Comparison of ENCODE assay signal across 20 cellular contexts in the genomic region with DNA sequence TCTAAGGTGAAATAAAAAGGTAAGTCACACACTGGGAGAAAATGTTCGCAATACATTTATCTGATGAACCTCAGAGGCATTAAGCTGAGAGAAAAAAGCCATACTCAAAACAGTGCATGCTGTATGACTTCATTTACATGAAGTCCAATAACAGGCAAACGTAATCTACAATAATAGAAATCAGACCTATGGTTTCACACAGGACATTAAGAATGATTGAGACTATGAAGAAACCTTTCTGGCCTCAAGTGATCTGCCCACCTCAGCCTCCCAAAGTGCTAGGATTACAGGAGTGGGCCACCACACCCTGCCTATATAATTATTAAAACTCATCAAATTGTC.
"Had no signal": no experiment of that assay in that cellular context is flagged by ENCODE, and none has a peak within 500 bp of the region (broad histone marks: within the 10 kb centered on the region; RNA-seq: fewer than 3 reads in every experiment).

No MANE protein-coding gene starts in this region.

- H3K4me3 Mint-ChIP-seq: activated CD4-positive, alpha-beta T cell treated with anti-CD3 and anti-CD28 coated beads, Interleukin-2, amount 10 ng/mL, durations not matched to agents 24 days and 14 days; activated naive CD8-positive, alpha-beta T cell; activated T-cell treated with anti-CD3 and anti-CD28 coated beads, Interleukin-2, amount 50 U/mL, for 72 hours; natural killer cell treated with Interleukin-12 subunit alpha and Interleukin-12 subunit beta and Interleukin-15 and Interleukin-18, amount 100 ng/mL, for 72 hours; stimulated activated effector memory CD8-positive, alpha-beta T cell treated with anti-CD3 and anti-CD28 coated beads, Interleukin-12 subunit alpha, Interleukin-12 subunit beta, amount 100 ng/mL, for 72 hours had no signal

- H3K9me3 ChIP-seq: esophagus muscularis mucosa, thyroid gland, vagina had no signal

- H3K36me3 ChIP-seq: thyroid gland, vagina had no signal

- ATAC-seq: activated T-cell treated with anti-CD3 and anti-CD28 coated beads, Interleukin-2, amount 50 U/mL, for 72 hours; left ventricle myocardium superior; natural killer cell treated with Interleukin-12 subunit alpha and Interleukin-12 subunit beta and Interleukin-15 and Interleukin-18, amount 100 ng/mL, for 72 hours; stimulated activated effector memory CD8-positive, alpha-beta T cell treated with anti-CD3 and anti-CD28 coated beads, Interleukin-12 subunit alpha, Interleukin-12 subunit beta, amount 100 ng/mL, for 72 hours had no signal

- DNase-seq: activated CD4-positive, alpha-beta T cell treated with anti-CD3 and anti-CD28 coated beads, Interleukin-2, amount 10 ng/mL, durations not matched to agents 24 days and 14 days; activated CD4-positive, CD25-positive, alpha-beta regulatory T cell; activated CD8-positive, alpha-beta memory T cell treated with anti-CD3 and anti-CD28 coated beads, Interleukin-2, amount 50 U/mL, for 48 hours; activated gamma-delta T cell; activated T-cell treated with anti-CD3 and anti-CD28 coated beads, Interleukin-2, amount 50 U/mL, for 72 hours; amniotic stem cell; caudate nucleus; hypothalamus; kidney glomerular epithelial cell; left ventricle myocardium superior; mesendoderm; retina; stimulated activated CD4-positive, alpha-beta T cell treated with anti-CD3 and anti-CD28 coated beads, Interleukin-12 subunit alpha, Interleukin-12 subunit beta, amount 100 ng/mL, for 4 hours; stimulated activated CD4-positive, alpha-beta T cell treated with anti-CD3 and anti-CD28 coated beads, Interleukin-2, amount 100 ng/mL, for 24 hours; thyroid gland had no signal

- H3K36me3 Mint-ChIP-seq: natural killer cell treated with Interleukin-12 subunit alpha and Interleukin-12 subunit beta and Interleukin-15 and Interleukin-18, amount 100 ng/mL, for 72 hours; stimulated activated effector memory CD8-positive, alpha-beta T cell treated with anti-CD3 and anti-CD28 coated beads, Interleukin-12 subunit alpha, Interleukin-12 subunit beta, amount 100 ng/mL, for 72 hours had no signal

- H3K4me1 Mint-ChIP-seq: activated CD4-positive, alpha-beta T cell treated with anti-CD3 and anti-CD28 coated beads, Interleukin-2, amount 10 ng/mL, durations not matched to agents 24 days and 14 days had no signal

- H3K4me1 ChIP-seq: thyroid gland, vagina had no signal

- H3K27me3 Mint-ChIP-seq: activated CD4-positive, alpha-beta T cell treated with anti-CD3 and anti-CD28 coated beads, Interleukin-2, amount 10 ng/mL, durations not matched to agents 24 days and 14 days; activated naive CD8-positive, alpha-beta T cell; natural killer cell treated with Interleukin-12 subunit alpha and Interleukin-12 subunit beta and Interleukin-15 and Interleukin-18, amount 100 ng/mL, for 72 hours had no signal

- H3K27ac Mint-ChIP-seq: activated CD4-positive, alpha-beta T cell treated with anti-CD3 and anti-CD28 coated beads, Interleukin-2, amount 10 ng/mL, durations not matched to agents 24 days and 14 days; activated naive CD8-positive, alpha-beta T cell; activated T-cell treated with anti-CD3 and anti-CD28 coated beads, Interleukin-2, amount 50 U/mL, for 72 hours; natural killer cell treated with Interleukin-12 subunit alpha and Interleukin-12 subunit beta and Interleukin-15 and Interleukin-18, amount 100 ng/mL, for 72 hours; stimulated activated effector memory CD8-positive, alpha-beta T cell treated with anti-CD3 and anti-CD28 coated beads, Interleukin-12 subunit alpha, Interleukin-12 subunit beta, amount 100 ng/mL, for 72 hours had no signal

- H3K27ac ChIP-seq: esophagus muscularis mucosa, thyroid gland, vagina had no signal

- H3K4me3 ChIP-seq: esophagus muscularis mucosa, thyroid gland, vagina had no signal

- H3K27me3 ChIP-seq: esophagus muscularis mucosa, thyroid gland, vagina had no signal

- H3K9me3 Mint-ChIP-seq: activated T-cell treated with anti-CD3 and anti-CD28 coated beads, Interleukin-2, amount 50 U/mL, for 72 hours; natural killer cell treated with Interleukin-12 subunit alpha and Interleukin-12 subunit beta and Interleukin-15 and Interleukin-18, amount 100 ng/mL, for 72 hours; stimulated activated effector memory CD8-positive, alpha-beta T cell treated with anti-CD3 and anti-CD28 coated beads, Interleukin-12 subunit alpha, Interleukin-12 subunit beta, amount 100 ng/mL, for 72 hours had no signal
